ENCODE assay signal across 8 cellular contexts in the genomic region with DNA sequence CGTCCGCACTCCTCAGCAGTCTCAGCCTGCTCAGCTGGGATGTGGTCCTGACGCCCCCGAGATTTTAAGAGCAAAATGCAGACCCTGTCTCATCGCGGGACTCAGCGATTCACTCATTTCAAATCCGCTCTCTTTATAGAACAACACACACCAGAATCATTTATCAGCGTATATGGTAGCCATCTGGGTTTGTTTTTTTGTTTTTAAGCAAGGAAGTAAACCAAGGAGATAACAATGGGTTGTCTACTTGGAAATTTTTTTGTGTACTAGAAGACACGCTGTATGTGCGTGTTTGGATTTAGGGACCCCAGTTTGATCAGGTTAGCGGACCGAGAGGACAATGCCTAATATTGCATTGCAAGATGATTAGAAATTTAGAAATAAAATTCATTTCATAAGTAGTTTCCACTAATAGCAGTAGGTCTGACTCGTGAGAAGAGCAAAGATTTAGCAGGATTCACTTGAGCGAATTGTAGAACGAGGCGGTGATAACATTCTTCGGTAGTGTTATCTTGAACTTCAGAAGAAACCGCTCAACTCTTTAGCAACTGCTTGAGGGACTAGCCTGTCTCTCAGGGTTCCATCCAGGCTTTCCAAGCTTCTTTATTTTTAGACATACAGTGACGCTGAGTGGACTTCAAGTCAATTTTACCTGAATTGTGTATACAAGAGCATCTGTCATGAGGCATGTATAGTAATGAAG. TPM values are rescaled to one million over a fixed set of nuclear protein-coding genes. Genes with fewer than 3 reads are reported as not detected.
A peak's percentile ranks its signal among the peaks of the same experiment; 100 is the strongest.
DNase-seq lines count a peak whose midpoint lies in the region; ATAC-seq and TF ChIP-seq lines count a peak whose summit lies in the region.

No MANE protein-coding gene starts in this region.

- intact Hi-C loops in spleen (cut with DNase I; ENCODE audit: low total_unique reads), result no loop called here

- peak overlapping the region; percentile 93 for H3K27ac Mint-ChIP-seq in activated naive CD8-positive, alpha-beta T cell treated with anti-CD3 and anti-CD28 coated beads for 36 hours

- H3K27ac ChIP-seq in iPS-20b (ENCODE audit: low read length) (peak overlapping the region; percentile 87), spleen (peak overlapping the region; percentile 86 to 99 (median 99))

- H3K27me3 ChIP-seq in iPS-20b (ENCODE audit: insufficient read depth, low read length), result no peaks in the 10 kb centered on the region
- no peaks in the 10 kb centered on the region for H3K27me3 ChIP-seq in spleen (replicated peaks in 1 of 7)

- H3K9ac ChIP-seq in iPS-20b (ENCODE audit: low read depth, low read length), result peak overlapping the region; percentile 99

- DNase-seq in NCI-H510A treated with DMSO at 0.1 percent for 48 hours (lab: John Stamatoyannopoulos, UW) (peak; percentile 62), NCI-H510A (lab: John Stamatoyannopoulos, UW) (no peak), Kasumi-1 (lab: John Stamatoyannopoulos, UW) (peak; percentile 48 to 53), spleen (no peak), NCI-H226 (no peak)
- DNase-seq in activated naive CD8-positive, alpha-beta T cell treated with anti-CD3 and anti-CD28 coated beads for 36 hours, result no peak

- H3K9me3 ChIP-seq in iPS-20b (ENCODE audit: insufficient read depth, low read depth, low read length), result no peaks in the 10 kb centered on the region
- no peaks in the 10 kb centered on the region for H3K9me3 ChIP-seq in spleen

- peaks cover 5% of the 10 kb centered on the region for H3K27me3 Mint-ChIP-seq in activated naive CD8-positive, alpha-beta T cell treated with anti-CD3 and anti-CD28 coated beads for 36 hours

- H3K4me1 Mint-ChIP-seq in activated naive CD8-positive, alpha-beta T cell treated with anti-CD3 and anti-CD28 coated beads for 36 hours, result peaks cover 43% of the 10 kb centered on the region

- H3K36me3 Mint-ChIP-seq in activated naive CD8-positive, alpha-beta T cell treated with anti-CD3 and anti-CD28 coated beads for 36 hours, result peaks cover 24% of the 10 kb centered on the region

- H3K4me3 ChIP-seq in iPS-20b (ENCODE audit: low read length) (peak overlapping the region; percentile 96), spleen (peak overlapping the region; percentile 79 to 94 (median 89))

- WGBS in spleen, 5 donors, result 0 to 2% (median 1%) methylated on average over 20 of the region's 20 CpGs

- peak; percentile 13 for ATAC-seq in GM21723 (IDR thresholded peaks at IDR 0.05; ENCODE audit: unreplicated experiment)

- no peaks in the 10 kb centered on the region for H3K9me3 Mint-ChIP-seq in activated naive CD8-positive, alpha-beta T cell treated with anti-CD3 and anti-CD28 coated beads for 36 hours

- TF ChIP-seq CTCF in spleen (IDR thresholded peaks at IDR 0.05 in 8 of 11, conservative IDR thresholded peaks at IDR 0.05 in 3 of 11), result no peak

- H3K36me3 ChIP-seq in iPS-20b (ENCODE audit: insufficient read depth, low read depth, low read length), result peaks cover 3% of the 10 kb centered on the region; the same call in 1 of the 2 replicates
- H3K36me3 ChIP-seq in spleen, result peaks cover 0 to 6% (median 0%) of the 10 kb centered on the region in 6 donors

- H3K4me3 Mint-ChIP-seq in activated naive CD8-positive, alpha-beta T cell treated with anti-CD3 and anti-CD28 coated beads for 36 hours, result peak overlapping the region; percentile 100

- no peak for TF ChIP-seq POLR2A in spleen (IDR thresholded peaks at IDR 0.05)

- peaks cover 6% of the 10 kb centered on the region; the same call in 1 of the 2 replicates for H3K4me1 ChIP-seq in iPS-20b (ENCODE audit: insufficient read depth, low read length)
- H3K4me1 ChIP-seq in spleen, result peaks cover 26 to 87% (median 61%) of the 10 kb centered on the region in 6 donors

RNA-seq across cellular contexts. Expression of a gene that starts 1.3 kb away (rescaled TPM):
- 10 to 100 TPM; 25.7 to 26.4 TPM for total RNA-seq in activated naive CD8-positive, alpha-beta T cell treated with anti-CD3 and anti-CD28 coated beads for 36 hours
- total RNA-seq in spleen, result 10 to 100 TPM; 31.7 to 42.0 (median 33.2) TPM
- polyA plus RNA-seq in spleen, result 10 to 100 TPM; 11.7 to 15.6 (median 14.5) TPM

RNA-seq across cellular contexts. Expression of a gene that starts 1.3 kb away (rescaled TPM):
- 100 to 1,000 TPM; 187 TPM for total RNA-seq in activated naive CD8-positive, alpha-beta T cell treated with anti-CD3 and anti-CD28 coated beads for 36 hours
- total RNA-seq in spleen, result 10 to 100 TPM; 53.1 to 89.2 (median 61.4) TPM
- 100 to 1,000 TPM; 160 to 252 (median 252) TPM for polyA plus RNA-seq in spleen

Comparison
In these comparisons a context has a peak if more than half of its experiments do, and no peak if none do; other contexts are left out.
1. DNase-seq: peak in NCI-H510A treated with DMSO at 0.1 percent for 48 hours (single experiment) and Kasumi-1 (2 of 2); none in NCI-H510A (single experiment), activated naive CD8-positive, alpha-beta T cell treated with anti-CD3 and anti-CD28 coated beads for 36 hours (single experiment), spleen (single experiment) and NCI-H226 (single experiment).